18 cellular contexts compared by ENCODE assay signal in genomic region chr16:69471121-69471520, GRCh38. TPM values are rescaled to one million over a fixed set of nuclear protein-coding genes. Genes with fewer than 3 reads are reported as not detected.
A peak's percentile ranks its signal among the peaks of the same experiment; 100 is the strongest.
DNase-seq lines count a peak whose midpoint lies in the region; ATAC-seq and TF ChIP-seq lines count a peak whose summit lies in the region.
"Had no signal": no experiment of that assay in that cellular context is flagged by ENCODE, and none has a peak within 500 bp of the region (broad histone marks: within the 10 kb centered on the region; RNA-seq: fewer than 3 reads in every experiment).

No MANE protein-coding gene starts in this region.

- intact Hi-C loops in head of caudate nucleus (cut with DNase I): no loop called here

- peak in 2 of 4 experiments; percentile 44 to 62 for ATAC-seq in T-cell (replicated peaks in 1 of 4)
- ATAC-seq in HG02970 (IDR thresholded peaks at IDR 0.05; ENCODE audit: low FRiP score, unreplicated experiment): no peak
- ATAC-seq: activated CD8-positive, alpha-beta memory T cell treated with anti-CD3 and anti-CD28 coated beads, Interleukin-2, amount 10 ng/mL, durations not matched to agents 7 days and 5 days; mucosa of descending colon had no signal

- no peaks in the 10 kb centered on the region for H3K9me3 Mint-ChIP-seq in activated naive CD4-positive, alpha-beta T cell treated with anti-CD3 and anti-CD28 coated beads, Interleukin-2, amount 50 U/mL, for 24 hours
- no peaks in the 10 kb centered on the region for H3K9me3 Mint-ChIP-seq in activated naive CD4-positive, alpha-beta T cell treated with anti-CD3 and anti-CD28 coated beads, Interleukin-2, amount 10 ng/mL, durations not matched to agents 7 days and 5 days
- H3K9me3 Mint-ChIP-seq in T-cell (no peaks in the 10 kb centered on the region), immature natural killer cell (peaks cover 0 to 2% (median 0%) of the 10 kb centered on the region in 6 donors), osteocyte (ENCODE audit: unreplicated experiment) (no peaks in the 10 kb centered on the region)

- TF ChIP-seq CTCF in osteocyte (IDR thresholded peaks at IDR 0.05): no peak

- POLR2A ChIA-PET in T-cell (lab: Charles Lee): interaction anchor here in 1 of 2 donors (0.7 kb wide), 1 partner anchor 296 kb away, joined by 4 read pairs; no protein-coding TSS in a partner anchor

- peaks cover 27% of the 10 kb centered on the region for H3K4me1 Mint-ChIP-seq in activated naive CD4-positive, alpha-beta T cell treated with anti-CD3 and anti-CD28 coated beads, Interleukin-2, amount 50 U/mL, for 24 hours
- peaks cover 20% of the 10 kb centered on the region for H3K4me1 Mint-ChIP-seq in activated naive CD4-positive, alpha-beta T cell treated with anti-CD3 and anti-CD28 coated beads, Interleukin-2, amount 10 ng/mL, durations not matched to agents 7 days and 5 days
- peaks cover 7 to 33% (median 24%) of the 10 kb centered on the region in 3 donors for H3K4me1 Mint-ChIP-seq in T-cell
- peaks cover 25 to 34% of the 10 kb centered on the region in 2 donors for H3K4me1 Mint-ChIP-seq in immature natural killer cell
- H3K4me1 Mint-ChIP-seq in osteocyte (ENCODE audit: unreplicated experiment): peaks cover 24% of the 10 kb centered on the region

- H3K4me3 Mint-ChIP-seq in activated naive CD4-positive, alpha-beta T cell treated with anti-CD3 and anti-CD28 coated beads, Interleukin-2, amount 50 U/mL, for 24 hours: no peak overlapping the region
- H3K4me3 Mint-ChIP-seq in activated naive CD4-positive, alpha-beta T cell treated with anti-CD3 and anti-CD28 coated beads, Interleukin-2, amount 10 ng/mL, durations not matched to agents 7 days and 5 days: no peak overlapping the region
- no peak overlapping the region for H3K4me3 Mint-ChIP-seq in T-cell
- H3K4me3 Mint-ChIP-seq in immature natural killer cell: peak overlapping the region in 1 of 5 donors; percentile 59
- no peak overlapping the region for H3K4me3 Mint-ChIP-seq in osteocyte (ENCODE audit: unreplicated experiment)
- H3K4me3 Mint-ChIP-seq: activated CD8-positive, alpha-beta memory T cell treated with anti-CD3 and anti-CD28 coated beads, Interleukin-2, amount 10 ng/mL, durations not matched to agents 7 days and 5 days had no signal

- H3K27ac Mint-ChIP-seq in activated naive CD4-positive, alpha-beta T cell treated with anti-CD3 and anti-CD28 coated beads, Interleukin-2, amount 50 U/mL, for 24 hours: peak overlapping the region; percentile 89
- no peak overlapping the region for H3K27ac Mint-ChIP-seq in activated naive CD4-positive, alpha-beta T cell treated with anti-CD3 and anti-CD28 coated beads, Interleukin-2, amount 10 ng/mL, durations not matched to agents 7 days and 5 days
- H3K27ac Mint-ChIP-seq in T-cell (peak overlapping the region; percentile 49 to 70), immature natural killer cell (peak overlapping the region in 4 of 6 donors; percentile 59 to 76 (median 62)), osteocyte (ENCODE audit: unreplicated experiment) (no peak overlapping the region)
- H3K27ac Mint-ChIP-seq: activated CD8-positive, alpha-beta memory T cell treated with anti-CD3 and anti-CD28 coated beads, Interleukin-2, amount 10 ng/mL, durations not matched to agents 7 days and 5 days had no signal

- CTCF ChIA-PET in activated naive CD4-positive, alpha-beta T cell treated with anti-CD3 and anti-CD28 coated beads, Interleukin-2, amount 10 ng/mL, durations not matched to agents 7 days and 5 days (lab: Charles Lee): no interaction called here
- CTCF ChIA-PET in T-cell (lab: Charles Lee): no interaction called here

- no peak for DNase-seq in activated naive CD4-positive, alpha-beta T cell treated with anti-CD3 and anti-CD28 coated beads, Interleukin-2, amount 10 ng/mL, durations not matched to agents 7 days and 5 days
- DNase-seq in T-cell (no peak), immature natural killer cell (no peak), NCI-H2227 treated with DMSO at 0.1 percent for 48 hours (lab: John Stamatoyannopoulos, UW) (no peak), head of caudate nucleus (no peak), osteocyte (ENCODE audit: extremely low spot score, unreplicated experiment) (no peak)
- DNase-seq: ACHN; activated CD8-positive, alpha-beta memory T cell treated with anti-CD3 and anti-CD28 coated beads, Interleukin-2, amount 10 ng/mL, durations not matched to agents 7 days and 5 days; activated gamma-delta T cell; anterior cingulate cortex; DMS79 treated with DMSO at 0.1 percent for 48 hours; left ventricle myocardium inferior; mucosa of descending colon; NCI-H1048; NCI-H2081; NCI-H446 treated with DMSO at 0.1 percent for 48 hours had no signal

- no peaks in the 10 kb centered on the region for H3K27me3 Mint-ChIP-seq in activated naive CD4-positive, alpha-beta T cell treated with anti-CD3 and anti-CD28 coated beads, Interleukin-2, amount 50 U/mL, for 24 hours
- no peaks in the 10 kb centered on the region for H3K27me3 Mint-ChIP-seq in activated naive CD4-positive, alpha-beta T cell treated with anti-CD3 and anti-CD28 coated beads, Interleukin-2, amount 10 ng/mL, durations not matched to agents 7 days and 5 days
- no peaks in the 10 kb centered on the region for H3K27me3 Mint-ChIP-seq in T-cell
- no peaks in the 10 kb centered on the region for H3K27me3 Mint-ChIP-seq in immature natural killer cell (ENCODE audit: low read depth in 3 of 3)
- no peaks in the 10 kb centered on the region for H3K27me3 Mint-ChIP-seq in osteocyte (ENCODE audit: unreplicated experiment)
- H3K27me3 Mint-ChIP-seq: activated CD8-positive, alpha-beta memory T cell treated with anti-CD3 and anti-CD28 coated beads, Interleukin-2, amount 10 ng/mL, durations not matched to agents 7 days and 5 days had no signal

- peaks cover 4% of the 10 kb centered on the region for H3K36me3 Mint-ChIP-seq in activated naive CD4-positive, alpha-beta T cell treated with anti-CD3 and anti-CD28 coated beads, Interleukin-2, amount 50 U/mL, for 24 hours
- peaks cover 5% of the 10 kb centered on the region for H3K36me3 Mint-ChIP-seq in activated naive CD4-positive, alpha-beta T cell treated with anti-CD3 and anti-CD28 coated beads, Interleukin-2, amount 10 ng/mL, durations not matched to agents 7 days and 5 days
- H3K36me3 Mint-ChIP-seq in T-cell: no peaks in the 10 kb centered on the region
- H3K36me3 Mint-ChIP-seq in immature natural killer cell: peaks cover 0 to 3% (median 0%) of the 10 kb centered on the region in 3 donors
- H3K36me3 Mint-ChIP-seq in osteocyte (ENCODE audit: unreplicated experiment): peaks cover 5% of the 10 kb centered on the region

RNA-seq across cellular contexts. Expression of gene CYB5B, which starts 46.7 kb away (rescaled TPM):
- 10 to 100 TPM; 42.9 to 62.0 (median 54.4) TPM for total RNA-seq in T-cell
- 100 to 1,000 TPM; 210 to 235 (median 233) TPM for polyA plus RNA-seq in immature natural killer cell
- total RNA-seq in osteocyte: 69.8 and 74.2 TPM in 2 replicates

Comparison
In these comparisons a context has a peak if more than half of its experiments do, and no peak if none do; other contexts are left out.
1. H3K27ac Mint-ChIP-seq: peak in activated naive CD4-positive, alpha-beta T cell treated with anti-CD3 and anti-CD28 coated beads, Interleukin-2, amount 50 U/mL, for 24 hours (single experiment), T-cell (2 of 2) and immature natural killer cell (4 of 6); none in activated naive CD4-positive, alpha-beta T cell treated with anti-CD3 and anti-CD28 coated beads, Interleukin-2, amount 10 ng/mL, durations not matched to agents 7 days and 5 days (single experiment) and osteocyte (single experiment).